ENCODE assay signal across 11 cellular contexts in genomic region chr2:204625135-204625534, GRCh38.
A peak's percentile ranks its signal among the peaks of the same experiment; 100 is the strongest.
DNase-seq lines count a peak whose midpoint lies in the region; TF ChIP-seq lines count a peak whose summit lies in the region.
"Had no signal": no experiment of that assay in that cellular context is flagged by ENCODE, and none has a peak within 500 bp of the region (broad histone marks: within the 10 kb centered on the region; RNA-seq: fewer than 3 reads in every experiment).

No MANE protein-coding gene starts in this region.

- no peak for TF ChIP-seq POLR2A in uterus (IDR thresholded peaks at IDR 0.05)

- H3K4me3 ChIP-seq in fibroblast of pulmonary artery (replicated peaks; ENCODE audit: low read depth, low read length), result no peak overlapping the region
- H3K4me3 ChIP-seq in uterus, result no peak overlapping the region
- no peak overlapping the region for H3K4me3 ChIP-seq in effector memory CD4-positive, alpha-beta T cell (ENCODE audit: insufficient read depth, low read depth, low read length, poor library complexity, severe bottlenecking)
- H3K4me3 ChIP-seq: coronary artery, SJCRH30 had no signal

- no peaks in the 10 kb centered on the region for H3K36me3 ChIP-seq in uterus
- no peaks in the 10 kb centered on the region for H3K36me3 ChIP-seq in effector memory CD4-positive, alpha-beta T cell (ENCODE audit: control insufficient read depth, insufficient read depth, low read length)
- H3K36me3 ChIP-seq: SJCRH30 had no signal

- H3K27ac ChIP-seq in uterus, result no peak overlapping the region
- no peak overlapping the region for H3K27ac ChIP-seq in effector memory CD4-positive, alpha-beta T cell (ENCODE audit: insufficient read depth, low read length, poor library complexity, severe bottlenecking)
- H3K27ac ChIP-seq: coronary artery, SJCRH30 had no signal

- no peaks in the 10 kb centered on the region for H3K27me3 ChIP-seq in uterus
- no peaks in the 10 kb centered on the region for H3K27me3 ChIP-seq in effector memory CD4-positive, alpha-beta T cell (replicated peaks; ENCODE audit: control insufficient read depth, insufficient read depth, low read length, poor library complexity, severe bottlenecking)
- H3K27me3 ChIP-seq: SJCRH30 had no signal

- H3K4me1 ChIP-seq in uterus, result no peaks in the 10 kb centered on the region
- no peaks in the 10 kb centered on the region for H3K4me1 ChIP-seq in effector memory CD4-positive, alpha-beta T cell (ENCODE audit: control insufficient read depth, insufficient read depth, low read length, poor library complexity, severe bottlenecking)

- TF ChIP-seq CTCF in fibroblast of pulmonary artery (IDR thresholded peaks at IDR 0.05; ENCODE audit: low read length, missing control alignments) (no peak), uterus (IDR thresholded peaks at IDR 0.05) (no peak)

- intact Hi-C loops in uterus (cut with DNase I; ENCODE audit: low total_unique reads), result no loop called here

- no peaks in the 10 kb centered on the region for H3K9me3 ChIP-seq in uterus
- H3K9me3 ChIP-seq in effector memory CD4-positive, alpha-beta T cell (ENCODE audit: control insufficient read depth, low read length), result no peaks in the 10 kb centered on the region
- H3K9me3 ChIP-seq: SJCRH30 had no signal

- DNase-seq in NCI-H2107 treated with DMSO at 0.1 percent for 48 hours (lab: John Stamatoyannopoulos, UW; ENCODE audit: unreplicated experiment), result peak; percentile 10
- DNase-seq in NCI-H2107 (lab: John Stamatoyannopoulos, UW), result no peak
- peak; percentile 20 for DNase-seq in NCI-H460 (ENCODE audit: extremely low read depth, low read depth)
- DNase-seq in fibroblast of pulmonary artery (ENCODE audit: low read depth), result peak; percentile 8
- peak; percentile 56 for DNase-seq in renal cortical epithelial cell (ENCODE audit: low read depth)
- DNase-seq in uterus, result no peak
- DNase-seq in effector memory CD4-positive, alpha-beta T cell, result no peak
- no peak for DNase-seq in activated CD4-positive, alpha-beta T cell treated with anti-CD3 and anti-CD28 coated beads for 1 hour
- DNase-seq: stimulated activated CD4-positive, alpha-beta T cell treated with anti-CD3 and anti-CD28 coated beads, Interleukin-1b, Interleukin-23, amount 100 ng/mL, for 48 hours had no signal

Comparison
In these comparisons a context has a peak if more than half of its experiments do, and no peak if none do; other contexts are left out.
1. DNase-seq: peak in NCI-H2107 treated with DMSO at 0.1 percent for 48 hours (single experiment), NCI-H460 (single experiment), fibroblast of pulmonary artery (single experiment) and renal cortical epithelial cell (single experiment); none in NCI-H2107 (single experiment), uterus (0 of 2), effector memory CD4-positive, alpha-beta T cell (0 of 3) and activated CD4-positive, alpha-beta T cell treated with anti-CD3 and anti-CD28 coated beads for 1 hour (single experiment).